In genomic region chr7:148474421-148474820, GRCh38 we compare ENCODE assay signal across 15 cellular contexts.
A peak's percentile ranks its signal among the peaks of the same experiment; 100 is the strongest.
DNase-seq lines count a peak whose midpoint lies in the region; ATAC-seq and TF ChIP-seq lines count a peak whose summit lies in the region.
"Had no signal": no experiment of that assay in that cellular context is flagged by ENCODE, and none has a peak within 500 bp of the region (broad histone marks: within the 10 kb centered on the region; RNA-seq: fewer than 3 reads in every experiment).

No MANE protein-coding gene starts in this region.

- H3K27me3 Mint-ChIP-seq in endodermal cell (ENCODE audit: insufficient read depth), result no peaks in the 10 kb centered on the region
- peaks cover 24% of the 10 kb centered on the region for H3K27me3 Mint-ChIP-seq in activated T-cell treated with anti-CD3 and anti-CD28 coated beads, Interleukin-2, amount 50 U/mL, for 4 hours (ENCODE audit: low read depth)

- H2BK15ac ChIP-seq in neuronal stem cell (ENCODE audit: low read length), result no peak overlapping the region

- no peak overlapping the region for H3K14ac ChIP-seq in neuronal stem cell (ENCODE audit: low read length)

- H2BK5ac ChIP-seq in neuronal stem cell (ENCODE audit: low read length), result no peak overlapping the region

- H2BK120ac ChIP-seq in neuronal stem cell (ENCODE audit: low read depth, low read length), result no peak overlapping the region

- H3K4me1 Mint-ChIP-seq in endodermal cell, result peaks cover 22% of the 10 kb centered on the region
- H3K4me1 Mint-ChIP-seq in activated T-cell treated with anti-CD3 and anti-CD28 coated beads, Interleukin-2, amount 50 U/mL, for 4 hours (ENCODE audit: low read depth), result no peaks in the 10 kb centered on the region
- H3K4me1 Mint-ChIP-seq: CD8-positive, alpha-beta memory T cell had no signal

- no peak overlapping the region for H4K91ac ChIP-seq in neuronal stem cell (ENCODE audit: low read depth, low read length, poor library complexity)

- TF ChIP-seq CTCF in left ventricle myocardium inferior (IDR thresholded peaks at IDR 0.05; ENCODE audit: borderline replicate concordance) (no peak), endodermal cell (conservative IDR thresholded peaks at IDR 0.05) (no peak)

- no peak overlapping the region for H2AK5ac ChIP-seq in neuronal stem cell (ENCODE audit: low read depth, low read length)

- no peak for ATAC-seq in GM21717 (IDR thresholded peaks at IDR 0.05; ENCODE audit: unreplicated experiment)
- no peak for ATAC-seq in activated T-cell treated with anti-CD3 and anti-CD28 coated beads, Interleukin-2, amount 50 U/mL, for 4 hours

- no peak overlapping the region for H3K4me2 ChIP-seq in neuronal stem cell (ENCODE audit: insufficient read depth, low read length, poor library complexity, severe bottlenecking)
- H3K4me2 ChIP-seq: BLaER1 had no signal

- intact Hi-C loops in cardiac septum (cut with DNase I), result no loop called here
- intact Hi-C loops in left ventricle myocardium inferior (cut with micrococcal nuclease), result no loop called here

- H3K4me3 ChIP-seq in left ventricle myocardium inferior (no peak overlapping the region), endodermal cell (ENCODE audit: low read length) (no peak overlapping the region), neuronal stem cell (ENCODE audit: low read length in 2 of 2) (no peak overlapping the region)
- H3K4me3 ChIP-seq: BLaER1, HAP-1 had no signal

- H3K4me1 ChIP-seq in left ventricle myocardium inferior (no peaks in the 10 kb centered on the region), endodermal cell (ENCODE audit: control insufficient read depth, insufficient read depth, low read length) (no peaks in the 10 kb centered on the region), neuronal stem cell (ENCODE audit: control insufficient read depth in 2 of 2, insufficient read depth in 1 of 2, low read depth in 1 of 2, low read length in 2 of 2) (peaks cover 11 to 21% of the 10 kb centered on the region in 2 donors)
- H3K4me1 ChIP-seq: BLaER1, Caco-2 had no signal

- peak overlapping the region; percentile 38 for H2AFZ ChIP-seq in neuronal stem cell (ENCODE audit: low read length)

- DNase-seq in cardiac septum (ENCODE audit: low spot score), result peak; percentile 31
- no peak for DNase-seq in left ventricle myocardium inferior
- no peak for DNase-seq in endodermal cell
- peak; percentile 67 for DNase-seq in neuronal stem cell (ENCODE audit: low spot score)
- DNase-seq in NCI-H446 treated with DMSO at 0.1 percent for 48 hours (lab: John Stamatoyannopoulos, UW), result no peak
- DNase-seq in activated T-cell treated with anti-CD3 and anti-CD28 coated beads, Interleukin-2, amount 50 U/mL, for 4 hours, result no peak
- DNase-seq: AML-193; Caco-2; CD8-positive, alpha-beta memory T cell; DMS53; GF-D8 had no signal

- H3K4ac ChIP-seq in neuronal stem cell (ENCODE audit: low read length), result no peak overlapping the region

- H3K27me3 ChIP-seq in left ventricle myocardium inferior (ENCODE audit: low read depth), result peaks cover 52% of the 10 kb centered on the region
- no peaks in the 10 kb centered on the region for H3K27me3 ChIP-seq in endodermal cell (ENCODE audit: control insufficient read depth, insufficient read depth, low read length, poor library complexity, severe bottlenecking)
- no peaks in the 10 kb centered on the region for H3K27me3 ChIP-seq in neuronal stem cell (ENCODE audit: control insufficient read depth in 3 of 3, insufficient read depth in 3 of 3, low read depth in 1 of 3, low read length in 3 of 3)
- H3K27me3 ChIP-seq: BLaER1 had no signal

- H3K9me3 Mint-ChIP-seq in endodermal cell, result no peaks in the 10 kb centered on the region
- no peaks in the 10 kb centered on the region for H3K9me3 Mint-ChIP-seq in activated T-cell treated with anti-CD3 and anti-CD28 coated beads, Interleukin-2, amount 50 U/mL, for 4 hours
- H3K9me3 Mint-ChIP-seq: CD8-positive, alpha-beta memory T cell had no signal

- H3K27ac ChIP-seq in left ventricle myocardium inferior (replicated peaks), result no peak overlapping the region
- H3K27ac ChIP-seq in endodermal cell (ENCODE audit: low read depth, low read length), result peak overlapping the region; percentile 95
- H3K27ac ChIP-seq in neuronal stem cell (replicated peaks; ENCODE audit: low read length), result peak overlapping the region; percentile 53
- H3K27ac ChIP-seq: 22Rv1, BLaER1 had no signal

- H3K79me1 ChIP-seq in neuronal stem cell (ENCODE audit: low read depth, low read length), result no peaks in the 10 kb centered on the region

- H3K9me3 ChIP-seq in left ventricle myocardium inferior (replicated peaks) (no peaks in the 10 kb centered on the region), endodermal cell (ENCODE audit: control insufficient read depth, low read length) (no peaks in the 10 kb centered on the region), neuronal stem cell (replicated peaks in 1 of 2; ENCODE audit: control insufficient read depth in 2 of 2, insufficient read depth in 1 of 2, low read depth in 1 of 2, low read length in 2 of 2) (peaks cover 0 to 2% of the 10 kb centered on the region in 2 donors)
- H3K9me3 ChIP-seq: BLaER1, Caco-2, HAP-1 had no signal

- no peak overlapping the region for H3K4me3 Mint-ChIP-seq in endodermal cell
- no peak overlapping the region for H3K4me3 Mint-ChIP-seq in activated T-cell treated with anti-CD3 and anti-CD28 coated beads, Interleukin-2, amount 50 U/mL, for 4 hours
- H3K4me3 Mint-ChIP-seq: CD8-positive, alpha-beta memory T cell had no signal

- H2BK12ac ChIP-seq in neuronal stem cell (ENCODE audit: low read length), result no peak overlapping the region

- H3K36me3 Mint-ChIP-seq in endodermal cell (ENCODE audit: low read depth), result no peaks in the 10 kb centered on the region
- no peaks in the 10 kb centered on the region for H3K36me3 Mint-ChIP-seq in activated T-cell treated with anti-CD3 and anti-CD28 coated beads, Interleukin-2, amount 50 U/mL, for 4 hours (ENCODE audit: insufficient read depth)
- H3K36me3 Mint-ChIP-seq: CD8-positive, alpha-beta memory T cell had no signal

- H4K8ac ChIP-seq in neuronal stem cell (ENCODE audit: low read depth, low read length), result no peak overlapping the region

- no peak overlapping the region for H3K27ac Mint-ChIP-seq in endodermal cell

- H3K9ac ChIP-seq in endodermal cell (ENCODE audit: extremely low read depth, low read length, poor library complexity, severe bottlenecking), result no peak overlapping the region
- no peak overlapping the region for H3K9ac ChIP-seq in neuronal stem cell (ENCODE audit: low read depth, low read length, poor library complexity)
- H3K9ac ChIP-seq: BLaER1 had no signal

- WGBS in endodermal cell (ENCODE audit: insufficient coverage in 1 of 2, insufficient read length in 1 of 2), 2 experiments, result 56 to 87% methylated on average over 4 to 5 of the region's 5 CpGs
- no CpG with 5 or more reads among the region's 5 CpGs for WGBS in neuronal stem cell (ENCODE audit: extremely low coverage in 2 of 2, insufficient read length in 2 of 2, insufficient replicate concordance in 1 of 2), 2 donors

- H3K23ac ChIP-seq in neuronal stem cell (ENCODE audit: low read depth, low read length, poor library complexity), result no peak overlapping the region

- H3K18ac ChIP-seq in neuronal stem cell (ENCODE audit: low read length), result no peak overlapping the region

- H3K36me3 ChIP-seq in left ventricle myocardium inferior (no peaks in the 10 kb centered on the region), endodermal cell (ENCODE audit: control insufficient read depth, insufficient read depth, low read length) (no peaks in the 10 kb centered on the region), neuronal stem cell (replicated peaks in 1 of 2; ENCODE audit: control insufficient read depth in 2 of 2, insufficient read depth in 2 of 2, low read length in 2 of 2) (no peaks in the 10 kb centered on the region)
- H3K36me3 ChIP-seq: BLaER1, HAP-1 had no signal

Comparison
In these comparisons a context has a peak if more than half of its experiments do, and no peak if none do; other contexts are left out.
1. DNase-seq: peak in cardiac septum (single experiment) and neuronal stem cell (single experiment); none in left ventricle myocardium inferior (single experiment), endodermal cell (single experiment), NCI-H446 treated with DMSO at 0.1 percent for 48 hours (single experiment) and activated T-cell treated with anti-CD3 and anti-CD28 coated beads, Interleukin-2, amount 50 U/mL, for 4 hours (single experiment).